Comparison of ENCODE assay signal across 8 cellular contexts in genomic region chr4:83456184-83456501, GRCh38. TPM values are rescaled to one million over a fixed set of nuclear protein-coding genes. Genes with fewer than 3 reads are reported as not detected.
A peak's percentile ranks its signal among the peaks of the same experiment; 100 is the strongest.
DNase-seq lines count a peak whose midpoint lies in the region; ATAC-seq, FAIRE-seq and TF ChIP-seq lines count a peak whose summit lies in the region.

No MANE protein-coding gene starts in this region.

- H3F3A ChIP-seq in DOHH2 (ENCODE audit: control insufficient read depth, insufficient read depth), result peaks cover 2% of the 10 kb centered on the region; the same call in 1 of the 2 replicates

- H3K9me2 ChIP-seq in DOHH2 (replicated peaks; ENCODE audit: control insufficient read depth, low read length), result no peaks in the 10 kb centered on the region

- no peak overlapping the region for H4K12ac ChIP-seq in trophoblast cell (ENCODE audit: low read depth, low read length)

- no peak for DNase-seq in SK-N-MC (ENCODE audit: low read depth, low spot score)
- no peak for DNase-seq in esophagus squamous epithelium (lab: John Stamatoyannopoulos, UW)
- no peak for DNase-seq in trophoblast cell
- DNase-seq in H4 (ENCODE audit: low spot score), result no peak
- DNase-seq in frontal cortex (ENCODE audit: low spot score in 2 of 2), result no peak
- no peak for DNase-seq in glomerular visceral epithelial cell (ENCODE audit: extremely low spot score)

- H3K27me3 ChIP-seq in DOHH2 (ENCODE audit: control insufficient read depth, low read length) (no peaks in the 10 kb centered on the region), esophagus squamous epithelium (no peaks in the 10 kb centered on the region), trophoblast cell (ENCODE audit: insufficient read depth, low read length) (no peaks in the 10 kb centered on the region)

- H2BK12ac ChIP-seq in trophoblast cell (ENCODE audit: low read length), result no peak overlapping the region

- H3K4ac ChIP-seq in trophoblast cell (ENCODE audit: low read depth, low read length), result no peak overlapping the region

- peaks cover 76% of the 10 kb centered on the region for H3K79me2 ChIP-seq in DOHH2 (ENCODE audit: control insufficient read depth, low read length)
- peaks cover 7% of the 10 kb centered on the region for H3K79me2 ChIP-seq in trophoblast cell (ENCODE audit: control insufficient read depth, insufficient read depth, low read length, poor library complexity)

- intact Hi-C loops in esophagus squamous epithelium (cut with DNase I), result no loop called here

- H2AFZ ChIP-seq in trophoblast cell (ENCODE audit: insufficient read depth, low read length, poor library complexity), result peak overlapping the region; percentile 12

- H3K4me3 ChIP-seq in DOHH2 (ENCODE audit: low read length) (peak overlapping the region; percentile 90), SK-N-MC (peak overlapping the region; percentile 100), esophagus squamous epithelium (peak overlapping the region; percentile 76 to 89 (median 82)), trophoblast cell (ENCODE audit: low read depth, low read length) (peak overlapping the region; percentile 87)

- H2AK5ac ChIP-seq in trophoblast cell (ENCODE audit: low read length), result no peak overlapping the region

- no peak overlapping the region for H2BK5ac ChIP-seq in trophoblast cell (ENCODE audit: low read depth, low read length, poor library complexity)

- no peak overlapping the region for H3K14ac ChIP-seq in trophoblast cell (ENCODE audit: low read length)

- peak overlapping the region; percentile 76 for H3K27ac ChIP-seq in DOHH2 (ENCODE audit: low read depth, low read length)
- peak overlapping the region; percentile 77 for H3K27ac ChIP-seq in SK-N-MC
- H3K27ac ChIP-seq in esophagus squamous epithelium, result peak overlapping the region; percentile 92 to 99 (median 98)
- H3K27ac ChIP-seq in trophoblast cell (ENCODE audit: low read depth, low read length), result peak overlapping the region; percentile 20

- no peak for ATAC-seq in HG02970 (IDR thresholded peaks at IDR 0.05; ENCODE audit: low FRiP score, unreplicated experiment)

- H4K8ac ChIP-seq in trophoblast cell (ENCODE audit: low read depth, low read length), result peak overlapping the region; percentile 55

- no peak for TF ChIP-seq POLR2A in esophagus squamous epithelium (IDR thresholded peaks at IDR 0.05)

- H4K91ac ChIP-seq in trophoblast cell (ENCODE audit: low read depth, low read length), result peak overlapping the region; percentile 1

- H4K20me1 ChIP-seq in DOHH2 (ENCODE audit: control insufficient read depth, insufficient read depth, low read depth, low read length), result no peaks in the 10 kb centered on the region

- H3K9ac ChIP-seq in SK-N-MC (ENCODE audit: insufficient read length), result peak overlapping the region; percentile 98
- peak overlapping the region; percentile 88 for H3K9ac ChIP-seq in trophoblast cell (ENCODE audit: low read length)

- H3K36me3 ChIP-seq in DOHH2 (ENCODE audit: control insufficient read depth, low read length) (peaks cover 83% of the 10 kb centered on the region), SK-N-MC (ENCODE audit: insufficient read depth, low read length) (peaks cover 54% of the 10 kb centered on the region), esophagus squamous epithelium (peaks cover 0 to 67% (median 5%) of the 10 kb centered on the region in 3 donors), trophoblast cell (ENCODE audit: control insufficient read depth in 1 of 2, insufficient read depth in 2 of 2, low read length in 2 of 2) (peaks cover 5 to 11% of the 10 kb centered on the region in 2 experiments)

- H2BK120ac ChIP-seq in trophoblast cell (ENCODE audit: insufficient read depth, low read length, poor library complexity), result no peak overlapping the region

- H3K18ac ChIP-seq in trophoblast cell (ENCODE audit: low read length), result no peak overlapping the region

- TF ChIP-seq CTCF in DOHH2 (IDR thresholded peaks at IDR 0.05; ENCODE audit: low read depth, low read length, poor library complexity, severe bottlenecking) (no peak), esophagus squamous epithelium (IDR thresholded peaks at IDR 0.05) (no peak)

- FAIRE-seq in frontal cortex (lab: Jason Lieb, UNC), result no peak

- H3K79me1 ChIP-seq in trophoblast cell (ENCODE audit: low read length), result peaks cover 4% of the 10 kb centered on the region

- H3K4me2 ChIP-seq in DOHH2 (ENCODE audit: low read length) (peak overlapping the region; percentile 61), trophoblast cell (ENCODE audit: low read length) (peak overlapping the region; percentile 51)

- no peak overlapping the region for H3K23ac ChIP-seq in trophoblast cell (ENCODE audit: low read length)

- H3K4me1 ChIP-seq in DOHH2 (ENCODE audit: control insufficient read depth, low read length) (peaks cover 38% of the 10 kb centered on the region), esophagus squamous epithelium (peaks cover 0 to 43% (median 23%) of the 10 kb centered on the region in 3 donors), trophoblast cell (ENCODE audit: control insufficient read depth in 1 of 2, insufficient read depth in 2 of 2, low read length in 2 of 2) (peaks cover 0 to 3% of the 10 kb centered on the region in 2 experiments)

- 0% methylated on average over 5 to 6 of the region's 7 CpGs for WGBS in esophagus squamous epithelium, 2 donors
- no CpG with 5 or more reads among the region's 7 CpGs for WGBS in trophoblast cell (ENCODE audit: extremely low coverage, insufficient coverage, insufficient read length)

- H3K9me3 ChIP-seq in DOHH2 (ENCODE audit: control insufficient read depth, insufficient read depth, low read length) (no peaks in the 10 kb centered on the region), SK-N-MC (ENCODE audit: low read depth, low read length) (no peaks in the 10 kb centered on the region), esophagus squamous epithelium (no peaks in the 10 kb centered on the region), trophoblast cell (ENCODE audit: insufficient read depth, low read depth, low read length) (no peaks in the 10 kb centered on the region)

RNA-seq across cellular contexts. Expression of gene MRPS18C, which starts 0.3 kb away (rescaled TPM):
- 10 to 100 TPM; 18.4 to 24.6 (median 22.5) TPM for total RNA-seq in esophagus squamous epithelium
- 103 and 106 TPM in 2 replicates for polyA plus RNA-seq in trophoblast cell (2013)
- total RNA-seq in H4 (2014; rRNA removed; shearing (Covaris generic)), result 40.7 and 44.3 TPM in 2 replicates
- 35.9 TPM for total RNA-seq in frontal cortex

RNA-seq across cellular contexts. Expression of gene HELQ, which starts 0.5 kb away (rescaled TPM):
- total RNA-seq in esophagus squamous epithelium (10 to 100 TPM in 2 of 4 donors, 1 to 10 TPM in 2; 5.0 to 19.8 (median 12.4) TPM), frontal cortex (22.8 TPM)
- polyA plus RNA-seq in trophoblast cell (2013), result 6.3 and 6.6 TPM in 2 replicates
- 8.8 and 12.5 TPM in 2 replicates for total RNA-seq in H4 (2014; rRNA removed; shearing (Covaris generic))

RNA-seq across cellular contexts. Expression of gene ABRAXAS1, which starts 28.8 kb away (rescaled TPM):
- total RNA-seq in esophagus squamous epithelium, result 1 to 10 TPM; 3.1 to 9.0 (median 6.1) TPM
- 10.2 and 10.3 TPM in 2 replicates for polyA plus RNA-seq in trophoblast cell (2013)
- 4.7 and 6.3 TPM in 2 replicates for total RNA-seq in H4 (2014; rRNA removed; shearing (Covaris generic))
- 5.3 TPM for total RNA-seq in frontal cortex

Comparison
In these comparisons a context has a peak if more than half of its experiments do, and no peak if none do; other contexts are left out.
1. H3K27ac ChIP-seq: peak in every context shown above with its lines; median percentile 98 in esophagus squamous epithelium; 77 in SK-N-MC; 76 in DOHH2; 20 in trophoblast cell.